ENCODE assay signal across 1 cellular context in the genomic region with DNA sequence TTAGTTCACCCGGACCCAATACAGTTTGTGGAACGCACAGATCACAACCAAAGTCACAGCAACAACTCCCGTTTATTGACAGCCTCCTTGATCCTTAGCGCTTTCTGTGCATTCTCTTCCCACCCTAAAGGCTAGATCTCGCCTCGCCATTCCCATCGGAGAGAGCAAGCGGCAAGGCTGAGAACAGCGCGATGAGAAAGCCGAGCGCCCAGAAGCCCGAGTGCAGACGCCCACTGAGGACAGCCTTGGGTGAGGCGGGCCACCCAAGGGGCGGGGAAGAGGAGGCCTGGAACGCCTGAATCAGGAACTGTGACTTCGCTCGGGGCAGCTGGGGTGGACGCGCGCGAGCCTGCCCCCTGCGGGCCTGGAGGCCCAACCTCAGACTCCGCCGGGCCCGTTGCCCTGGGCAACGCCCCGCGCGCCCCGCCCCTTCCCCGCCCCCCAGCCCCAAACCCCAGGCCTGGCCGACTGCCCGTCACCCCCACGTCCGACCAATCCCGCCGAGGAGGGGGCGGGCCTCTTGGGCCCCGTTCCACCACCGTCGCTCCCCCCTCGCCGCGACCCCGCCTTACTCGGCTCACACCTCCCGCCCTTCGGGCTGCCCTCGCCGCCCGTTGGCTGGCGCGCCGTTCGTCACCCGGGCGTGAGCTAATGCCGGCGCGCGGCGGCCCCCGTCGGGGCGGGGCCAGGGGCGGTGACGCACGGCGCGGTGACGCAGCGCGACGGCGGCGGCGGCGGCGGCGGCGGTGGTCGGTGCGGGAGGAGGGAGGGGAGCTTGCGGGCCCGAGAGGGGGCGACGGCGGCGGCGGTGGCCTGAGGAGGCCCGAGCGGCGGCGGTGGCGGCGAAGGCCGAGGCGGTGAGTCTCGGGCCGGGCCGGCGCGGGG.
A peak's percentile ranks its signal among the peaks of the same experiment; 100 is the strongest.
TF ChIP-seq lines count a peak whose summit lies in the region.

A gene with protein sequence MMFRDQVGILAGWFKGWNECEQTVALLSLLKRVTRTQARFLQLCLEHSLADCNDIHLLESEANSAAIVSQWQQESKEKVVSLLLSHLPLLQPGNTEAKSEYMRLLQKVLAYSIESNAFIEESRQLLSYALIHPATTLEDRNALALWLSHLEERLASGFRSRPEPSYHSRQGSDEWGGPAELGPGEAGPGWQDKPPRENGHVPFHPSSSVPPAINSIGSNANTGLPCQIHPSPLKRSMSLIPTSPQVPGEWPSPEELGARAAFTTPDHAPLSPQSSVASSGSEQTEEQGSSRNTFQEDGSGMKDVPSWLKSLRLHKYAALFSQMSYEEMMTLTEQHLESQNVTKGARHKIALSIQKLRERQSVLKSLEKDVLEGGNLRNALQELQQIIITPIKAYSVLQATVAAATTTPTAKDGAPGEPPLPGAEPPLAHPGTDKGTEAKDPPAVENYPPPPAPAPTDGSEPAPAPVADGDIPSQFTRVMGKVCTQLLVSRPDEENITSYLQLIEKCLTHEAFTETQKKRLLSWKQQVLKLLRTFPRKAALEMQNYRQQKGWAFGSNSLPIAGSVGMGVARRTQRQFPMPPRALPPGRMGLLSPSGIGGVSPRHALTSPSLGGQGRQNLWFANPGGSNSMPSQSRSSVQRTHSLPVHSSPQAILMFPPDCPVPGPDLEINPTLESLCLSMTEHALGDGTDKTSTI (plus strand): TSS at position 702 of the 885 bp plus-strand sequence. CDS start 14,473 bp downstream, outside the sequence.

TF ChIP-seq in HepG2, 621 proteins besides CTCF, POLR2A, EP300 and RAD21 (continued from another document and continues in another):
- TF ChIP-seq ZNF138 (CRISPR knock-in tag; IDR thresholded peaks at IDR 0.05; ENCODE audit: low read depth): 0 out of 2 replicates have a peak, but pooled peaks have one; percentile 32
- TF ChIP-seq HES4 (CRISPR knock-in tag; IDR thresholded peaks at IDR 0.05; ENCODE audit: borderline replicate concordance): 0 out of 2 replicates have a peak, but pooled peaks have one; percentile 1
- TF ChIP-seq JARID2 (CRISPR knock-in tag; IDR thresholded peaks at IDR 0.05; ENCODE audit: insufficient replicate concordance): no peak
- TF ChIP-seq, protein P1, sequence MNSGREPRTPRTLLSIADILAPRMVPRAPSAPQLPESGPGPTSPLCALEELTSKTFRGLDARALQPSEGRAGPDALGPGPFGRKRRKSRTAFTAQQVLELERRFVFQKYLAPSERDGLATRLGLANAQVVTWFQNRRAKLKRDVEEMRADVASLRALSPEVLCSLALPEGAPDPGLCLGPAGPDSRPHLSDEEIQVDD (CRISPR knock-in tag; IDR thresholded peaks at IDR 0.05; ENCODE audit: borderline replicate concordance): no peak
- TF ChIP-seq, protein P2, sequence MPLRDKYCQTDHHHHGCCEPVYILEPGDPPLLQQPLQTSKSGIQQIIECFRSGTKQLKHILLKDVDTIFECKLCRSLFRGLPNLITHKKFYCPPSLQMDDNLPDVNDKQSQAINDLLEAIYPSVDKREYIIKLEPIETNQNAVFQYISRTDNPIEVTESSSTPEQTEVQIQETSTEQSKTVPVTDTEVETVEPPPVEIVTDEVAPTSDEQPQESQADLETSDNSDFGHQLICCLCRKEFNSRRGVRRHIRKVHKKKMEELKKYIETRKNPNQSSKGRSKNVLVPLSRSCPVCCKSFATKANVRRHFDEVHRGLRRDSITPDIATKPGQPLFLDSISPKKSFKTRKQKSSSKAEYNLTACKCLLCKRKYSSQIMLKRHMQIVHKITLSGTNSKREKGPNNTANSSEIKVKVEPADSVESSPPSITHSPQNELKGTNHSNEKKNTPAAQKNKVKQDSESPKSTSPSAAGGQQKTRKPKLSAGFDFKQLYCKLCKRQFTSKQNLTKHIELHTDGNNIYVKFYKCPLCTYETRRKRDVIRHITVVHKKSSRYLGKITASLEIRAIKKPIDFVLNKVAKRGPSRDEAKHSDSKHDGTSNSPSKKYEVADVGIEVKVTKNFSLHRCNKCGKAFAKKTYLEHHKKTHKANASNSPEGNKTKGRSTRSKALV (CRISPR knock-in tag; IDR thresholded peaks at IDR 0.05): peak; percentile 73
- TF ChIP-seq, protein P3, sequence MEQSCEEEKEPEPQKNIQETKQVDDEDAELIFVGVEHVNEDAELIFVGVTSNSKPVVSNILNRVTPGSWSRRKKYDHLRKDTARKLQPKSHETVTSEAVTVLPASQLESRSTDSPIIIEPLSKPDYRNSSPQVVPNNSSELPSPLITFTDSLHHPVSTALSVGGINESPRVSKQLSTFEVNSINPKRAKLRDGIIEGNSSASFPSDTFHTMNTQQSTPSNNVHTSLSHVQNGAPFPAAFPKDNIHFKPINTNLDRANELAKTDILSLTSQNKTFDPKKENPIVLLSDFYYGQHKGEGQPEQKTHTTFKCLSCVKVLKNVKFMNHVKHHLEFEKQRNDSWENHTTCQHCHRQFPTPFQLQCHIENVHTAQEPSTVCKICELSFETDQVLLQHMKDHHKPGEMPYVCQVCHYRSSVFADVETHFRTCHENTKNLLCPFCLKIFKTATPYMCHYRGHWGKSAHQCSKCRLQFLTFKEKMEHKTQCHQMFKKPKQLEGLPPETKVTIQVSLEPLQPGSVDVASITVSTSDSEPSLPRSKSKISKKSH (CRISPR knock-in tag; IDR thresholded peaks at IDR 0.05; ENCODE audit: borderline replicate concordance): no peak
- TF ChIP-seq, protein P4, sequence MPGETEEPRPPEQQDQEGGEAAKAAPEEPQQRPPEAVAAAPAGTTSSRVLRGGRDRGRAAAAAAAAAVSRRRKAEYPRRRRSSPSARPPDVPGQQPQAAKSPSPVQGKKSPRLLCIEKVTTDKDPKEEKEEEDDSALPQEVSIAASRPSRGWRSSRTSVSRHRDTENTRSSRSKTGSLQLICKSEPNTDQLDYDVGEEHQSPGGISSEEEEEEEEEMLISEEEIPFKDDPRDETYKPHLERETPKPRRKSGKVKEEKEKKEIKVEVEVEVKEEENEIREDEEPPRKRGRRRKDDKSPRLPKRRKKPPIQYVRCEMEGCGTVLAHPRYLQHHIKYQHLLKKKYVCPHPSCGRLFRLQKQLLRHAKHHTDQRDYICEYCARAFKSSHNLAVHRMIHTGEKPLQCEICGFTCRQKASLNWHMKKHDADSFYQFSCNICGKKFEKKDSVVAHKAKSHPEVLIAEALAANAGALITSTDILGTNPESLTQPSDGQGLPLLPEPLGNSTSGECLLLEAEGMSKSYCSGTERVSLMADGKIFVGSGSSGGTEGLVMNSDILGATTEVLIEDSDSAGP (CRISPR knock-in tag; IDR thresholded peaks at IDR 0.05; ENCODE audit: borderline replicate concordance): peak; percentile 76
- TF ChIP-seq, protein P5, sequence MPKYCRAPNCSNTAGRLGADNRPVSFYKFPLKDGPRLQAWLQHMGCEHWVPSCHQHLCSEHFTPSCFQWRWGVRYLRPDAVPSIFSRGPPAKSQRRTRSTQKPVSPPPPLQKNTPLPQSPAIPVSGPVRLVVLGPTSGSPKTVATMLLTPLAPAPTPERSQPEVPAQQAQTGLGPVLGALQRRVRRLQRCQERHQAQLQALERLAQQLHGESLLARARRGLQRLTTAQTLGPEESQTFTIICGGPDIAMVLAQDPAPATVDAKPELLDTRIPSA (CRISPR knock-in tag; IDR thresholded peaks at IDR 0.05; ENCODE audit: borderline replicate concordance): no peak
- peak; percentile 85 for TF ChIP-seq PHF20 (CRISPR knock-in tag; IDR thresholded peaks at IDR 0.05)
- TF ChIP-seq, protein P6, sequence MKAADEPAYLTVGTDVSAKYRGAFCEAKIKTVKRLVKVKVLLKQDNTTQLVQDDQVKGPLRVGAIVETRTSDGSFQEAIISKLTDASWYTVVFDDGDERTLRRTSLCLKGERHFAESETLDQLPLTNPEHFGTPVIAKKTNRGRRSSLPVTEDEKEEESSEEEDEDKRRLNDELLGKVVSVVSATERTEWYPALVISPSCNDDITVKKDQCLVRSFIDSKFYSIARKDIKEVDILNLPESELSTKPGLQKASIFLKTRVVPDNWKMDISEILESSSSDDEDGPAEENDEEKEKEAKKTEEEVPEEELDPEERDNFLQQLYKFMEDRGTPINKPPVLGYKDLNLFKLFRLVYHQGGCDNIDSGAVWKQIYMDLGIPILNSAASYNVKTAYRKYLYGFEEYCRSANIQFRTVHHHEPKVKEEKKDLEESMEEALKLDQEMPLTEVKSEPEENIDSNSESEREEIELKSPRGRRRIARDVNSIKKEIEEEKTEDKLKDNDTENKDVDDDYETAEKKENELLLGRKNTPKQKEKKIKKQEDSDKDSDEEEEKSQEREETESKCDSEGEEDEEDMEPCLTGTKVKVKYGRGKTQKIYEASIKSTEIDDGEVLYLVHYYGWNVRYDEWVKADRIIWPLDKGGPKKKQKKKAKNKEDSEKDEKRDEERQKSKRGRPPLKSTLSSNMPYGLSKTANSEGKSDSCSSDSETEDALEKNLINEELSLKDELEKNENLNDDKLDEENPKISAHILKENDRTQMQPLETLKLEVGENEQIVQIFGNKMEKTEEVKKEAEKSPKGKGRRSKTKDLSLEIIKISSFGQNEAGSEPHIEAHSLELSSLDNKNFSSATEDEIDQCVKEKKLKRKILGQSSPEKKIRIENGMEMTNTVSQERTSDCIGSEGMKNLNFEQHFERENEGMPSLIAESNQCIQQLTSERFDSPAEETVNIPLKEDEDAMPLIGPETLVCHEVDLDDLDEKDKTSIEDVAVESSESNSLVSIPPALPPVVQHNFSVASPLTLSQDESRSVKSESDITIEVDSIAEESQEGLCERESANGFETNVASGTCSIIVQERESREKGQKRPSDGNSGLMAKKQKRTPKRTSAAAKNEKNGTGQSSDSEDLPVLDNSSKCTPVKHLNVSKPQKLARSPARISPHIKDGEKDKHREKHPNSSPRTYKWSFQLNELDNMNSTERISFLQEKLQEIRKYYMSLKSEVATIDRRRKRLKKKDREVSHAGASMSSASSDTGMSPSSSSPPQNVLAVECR (CRISPR knock-in tag; IDR thresholded peaks at IDR 0.05; ENCODE audit: borderline replicate concordance): peak; percentile 90
- no peak for TF ChIP-seq ZNF614 (CRISPR knock-in tag; IDR thresholded peaks at IDR 0.05; ENCODE audit: borderline replicate concordance)
- TF ChIP-seq, protein P7, sequence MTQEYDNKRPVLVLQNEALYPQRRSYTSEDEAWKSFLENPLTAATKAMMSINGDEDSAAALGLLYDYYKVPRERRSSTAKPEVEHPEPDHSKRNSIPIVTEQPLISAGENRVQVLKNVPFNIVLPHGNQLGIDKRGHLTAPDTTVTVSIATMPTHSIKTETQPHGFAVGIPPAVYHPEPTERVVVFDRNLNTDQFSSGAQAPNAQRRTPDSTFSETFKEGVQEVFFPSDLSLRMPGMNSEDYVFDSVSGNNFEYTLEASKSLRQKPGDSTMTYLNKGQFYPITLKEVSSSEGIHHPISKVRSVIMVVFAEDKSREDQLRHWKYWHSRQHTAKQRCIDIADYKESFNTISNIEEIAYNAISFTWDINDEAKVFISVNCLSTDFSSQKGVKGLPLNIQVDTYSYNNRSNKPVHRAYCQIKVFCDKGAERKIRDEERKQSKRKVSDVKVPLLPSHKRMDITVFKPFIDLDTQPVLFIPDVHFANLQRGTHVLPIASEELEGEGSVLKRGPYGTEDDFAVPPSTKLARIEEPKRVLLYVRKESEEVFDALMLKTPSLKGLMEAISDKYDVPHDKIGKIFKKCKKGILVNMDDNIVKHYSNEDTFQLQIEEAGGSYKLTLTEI (CRISPR knock-in tag; conservative IDR thresholded peaks at IDR 0.05): no peak
- TF ChIP-seq ZNF660 (CRISPR knock-in tag; IDR thresholded peaks at IDR 0.05; ENCODE audit: borderline replicate concordance, low read depth): no peak
- TF ChIP-seq, protein P8, sequence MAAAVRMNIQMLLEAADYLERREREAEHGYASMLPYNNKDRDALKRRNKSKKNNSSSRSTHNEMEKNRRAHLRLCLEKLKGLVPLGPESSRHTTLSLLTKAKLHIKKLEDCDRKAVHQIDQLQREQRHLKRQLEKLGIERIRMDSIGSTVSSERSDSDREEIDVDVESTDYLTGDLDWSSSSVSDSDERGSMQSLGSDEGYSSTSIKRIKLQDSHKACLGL (CRISPR knock-in tag; IDR thresholded peaks at IDR 0.05): peak; percentile 69; the same call in 1 of the 2 replicates
- TF ChIP-seq, protein P9, sequence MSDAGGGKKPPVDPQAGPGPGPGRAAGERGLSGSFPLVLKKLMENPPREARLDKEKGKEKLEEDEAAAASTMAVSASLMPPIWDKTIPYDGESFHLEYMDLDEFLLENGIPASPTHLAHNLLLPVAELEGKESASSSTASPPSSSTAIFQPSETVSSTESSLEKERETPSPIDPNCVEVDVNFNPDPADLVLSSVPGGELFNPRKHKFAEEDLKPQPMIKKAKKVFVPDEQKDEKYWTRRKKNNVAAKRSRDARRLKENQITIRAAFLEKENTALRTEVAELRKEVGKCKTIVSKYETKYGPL (CRISPR knock-in tag; IDR thresholded peaks at IDR 0.05): no peak
- peak; percentile 53 for TF ChIP-seq HDAC2 (CRISPR knock-in tag; IDR thresholded peaks at IDR 0.05)
- peak; percentile 85 for TF ChIP-seq ZMAT3 (CRISPR knock-in tag; conservative IDR thresholded peaks at IDR 0.05)
- TF ChIP-seq SRSF1 (optimal IDR thresholded peaks at IDR 0.05; ENCODE audit: low read depth, low read length): peak; percentile 62
- TF ChIP-seq, protein P10, sequence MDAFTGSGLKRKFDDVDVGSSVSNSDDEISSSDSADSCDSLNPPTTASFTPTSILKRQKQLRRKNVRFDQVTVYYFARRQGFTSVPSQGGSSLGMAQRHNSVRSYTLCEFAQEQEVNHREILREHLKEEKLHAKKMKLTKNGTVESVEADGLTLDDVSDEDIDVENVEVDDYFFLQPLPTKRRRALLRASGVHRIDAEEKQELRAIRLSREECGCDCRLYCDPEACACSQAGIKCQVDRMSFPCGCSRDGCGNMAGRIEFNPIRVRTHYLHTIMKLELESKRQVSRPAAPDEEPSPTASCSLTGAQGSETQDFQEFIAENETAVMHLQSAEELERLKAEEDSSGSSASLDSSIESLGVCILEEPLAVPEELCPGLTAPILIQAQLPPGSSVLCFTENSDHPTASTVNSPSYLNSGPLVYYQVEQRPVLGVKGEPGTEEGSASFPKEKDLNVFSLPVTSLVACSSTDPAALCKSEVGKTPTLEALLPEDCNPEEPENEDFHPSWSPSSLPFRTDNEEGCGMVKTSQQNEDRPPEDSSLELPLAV (CRISPR knock-in tag; conservative IDR thresholded peaks at IDR 0.05; ENCODE audit: low read depth): 0 out of 2 replicates have a peak, but pooled peaks have one; percentile 42
- no peak; the same call in 1 of the 2 replicates for TF ChIP-seq ZNF160 (CRISPR knock-in tag; IDR thresholded peaks at IDR 0.05)
- TF ChIP-seq CHD2 (IDR thresholded peaks at IDR 0.05; ENCODE audit: low read depth, low read length): peak; percentile 12; the same call in 1 of the 2 replicates
- TF ChIP-seq ZNF205 (CRISPR knock-in tag; IDR thresholded peaks at IDR 0.05): no peak
